ENCODE assay signal across 8 cellular contexts in genomic region chr9:21812945-21813568, GRCh38. TPM values are rescaled to one million over a fixed set of nuclear protein-coding genes. Genes with fewer than 3 reads are reported as not detected.
A peak's percentile ranks its signal among the peaks of the same experiment; 100 is the strongest.
DNase-seq lines count a peak whose midpoint lies in the region; ATAC-seq, FAIRE-seq and TF ChIP-seq lines count a peak whose summit lies in the region.

No MANE protein-coding gene starts in this region.

- TF ChIP-seq CTCF in DND-41 (IDR thresholded peaks at IDR 0.05; ENCODE audit: borderline replicate concordance, extremely low read depth, low read length, poor library complexity, severe bottlenecking), result peak; percentile 90

- H4K20me1 ChIP-seq in DND-41 (ENCODE audit: insufficient read depth, low read length) (peaks cover 42% of the 10 kb centered on the region), Karpas-422 (ENCODE audit: insufficient read depth, low read depth, low read length) (peaks cover 17% of the 10 kb centered on the region; the same call in 1 of the 2 replicates)

- DNase-seq in DND-41, result peak; percentile 69
- DNase-seq in Karpas-422, result peak; percentile 88
- DNase-seq in SW480 (ENCODE audit: low spot score), result peak; percentile 54
- DNase-seq in amygdala (lab: John Stamatoyannopoulos, UW), result peak in 47 of 56 donors; percentile 8 to 80 (median 40)
- DNase-seq in hippocampal formation (lab: John Stamatoyannopoulos, UW), result peak; percentile 48 to 65
- peak; percentile 70 for DNase-seq in small intestine

- ATAC-seq in DND-41 (ENCODE audit: insufficient read depth, low read depth) (peak; percentile 84), GM21528 (IDR thresholded peaks at IDR 0.05; ENCODE audit: low FRiP score, unreplicated experiment) (peak; percentile 72), HG02610 (IDR thresholded peaks at IDR 0.05; ENCODE audit: unreplicated experiment) (no peak)

- H2AFZ ChIP-seq in DND-41 (ENCODE audit: low read depth, low read length), result 0 out of 2 replicates have a peak overlapping the region, but pooled peaks have one; percentile 5
- H2AFZ ChIP-seq in Karpas-422 (ENCODE audit: low read length), result no peak overlapping the region

- H3K27me3 ChIP-seq in DND-41 (ENCODE audit: insufficient read depth, low read length, poor library complexity) (no peaks in the 10 kb centered on the region), Karpas-422 (ENCODE audit: low read length) (no peaks in the 10 kb centered on the region), small intestine (ENCODE audit: control insufficient read depth in 2 of 2, insufficient read depth in 2 of 2, low read length in 2 of 2) (no peaks in the 10 kb centered on the region)

- no peak overlapping the region for H3K4me3 ChIP-seq in DND-41 (ENCODE audit: low read depth in 1 of 2, low read length in 2 of 2)
- H3K4me3 ChIP-seq in Karpas-422 (ENCODE audit: low read length), result no peak overlapping the region
- H3K4me3 ChIP-seq in small intestine (ENCODE audit: low read depth in 1 of 2, low read length in 2 of 2), result no peak overlapping the region

- H3K9me3 ChIP-seq in DND-41 (ENCODE audit: insufficient read depth, low read length, severe bottlenecking), result no peaks in the 10 kb centered on the region
- no peaks in the 10 kb centered on the region for H3K9me3 ChIP-seq in Karpas-422 (ENCODE audit: low read length)
- H3K9me3 ChIP-seq in small intestine (ENCODE audit: control insufficient read depth, low read depth), result no peaks in the 10 kb centered on the region

- H3K4me2 ChIP-seq in DND-41 (ENCODE audit: insufficient read depth, low read length) (peak overlapping the region; percentile 47), Karpas-422 (ENCODE audit: low read depth, low read length, poor library complexity, severe bottlenecking) (peak overlapping the region; percentile 11)

- H3K9me2 ChIP-seq in Karpas-422 (replicated peaks; ENCODE audit: insufficient read depth, low read length), result no peaks in the 10 kb centered on the region

- peaks cover 19% of the 10 kb centered on the region for H3K4me1 ChIP-seq in DND-41 (ENCODE audit: insufficient read depth, low read length)
- peaks cover 30% of the 10 kb centered on the region for H3K4me1 ChIP-seq in Karpas-422 (ENCODE audit: low read length)
- H3K4me1 ChIP-seq in small intestine (ENCODE audit: control insufficient read depth in 2 of 2, insufficient read depth in 1 of 2, low read depth in 1 of 2, low read length in 1 of 2), result no peaks in the 10 kb centered on the region

- WGBS in small intestine, 3 donors, result 49 to 64% (median 54%) methylated on average over 5 of the region's 5 CpGs

- H3K9ac ChIP-seq in DND-41 (ENCODE audit: low read depth, low read length) (peak overlapping the region; percentile 24; the same call in 1 of the 2 replicates), Karpas-422 (ENCODE audit: low read length) (0 out of 2 replicates have a peak overlapping the region, but pooled peaks have one; percentile 19)

- FAIRE-seq in small intestine (lab: Jason Lieb, UNC), result no peak

- peak overlapping the region; percentile 69 for H3K27ac ChIP-seq in DND-41 (ENCODE audit: low read length)
- H3K27ac ChIP-seq in Karpas-422 (ENCODE audit: low read length), result no peak overlapping the region
- peak overlapping the region in 1 of 2 donors; percentile 17 for H3K27ac ChIP-seq in small intestine (ENCODE audit: low read depth in 1 of 2, low read length in 1 of 2)

- H3K36me3 ChIP-seq in DND-41 (ENCODE audit: insufficient read depth, low read length) (peaks cover 83% of the 10 kb centered on the region), Karpas-422 (ENCODE audit: insufficient read depth, low read length) (peaks cover 48% of the 10 kb centered on the region), small intestine (ENCODE audit: control insufficient read depth in 2 of 2, insufficient read depth in 2 of 2, low read length in 2 of 2) (peaks cover 4 to 11% of the 10 kb centered on the region in 2 donors)

- peaks cover 97% of the 10 kb centered on the region for H3K79me2 ChIP-seq in DND-41 (ENCODE audit: insufficient read depth, low read length)
- H3K79me2 ChIP-seq in Karpas-422 (ENCODE audit: low read length), result peaks cover 88% of the 10 kb centered on the region

RNA-seq across cellular contexts. Expression of gene MTAP, which starts 10.6 kb away (rescaled TPM):
- 29.2 and 38.7 TPM in 2 replicates for total RNA-seq in Karpas-422 (2014; rRNA removed; shearing (Covaris generic); ENCODE audit: low replicate concordance)
- 10 to 100 TPM in 1 of 3 donors, 1 to 10 TPM in 2; 3.0 to 15.3 (median 5.8) TPM for polyA plus RNA-seq in small intestine
